In genomic region chr14:73264896-73265720, GRCh38 we compare ENCODE assay signal across 1 cellular context.
A peak's percentile ranks its signal among the peaks of the same experiment; 100 is the strongest.
TF ChIP-seq lines count a peak whose summit lies in the region.

No MANE protein-coding gene starts in this region.

TF ChIP-seq in HepG2, 621 proteins besides CTCF, POLR2A, EP300 and RAD21:
- TF ChIP-seq ZNF687 (CRISPR knock-in tag; IDR thresholded peaks at IDR 0.05) (0 out of 2 replicates have a peak, but pooled peaks have one; percentile 8), TBL1XR1 (IDR thresholded peaks at IDR 0.05; ENCODE audit: borderline replicate concordance, low read length, partially characterized antibody) (no peak)
